3 cellular contexts compared by ENCODE assay signal in the genomic region with DNA sequence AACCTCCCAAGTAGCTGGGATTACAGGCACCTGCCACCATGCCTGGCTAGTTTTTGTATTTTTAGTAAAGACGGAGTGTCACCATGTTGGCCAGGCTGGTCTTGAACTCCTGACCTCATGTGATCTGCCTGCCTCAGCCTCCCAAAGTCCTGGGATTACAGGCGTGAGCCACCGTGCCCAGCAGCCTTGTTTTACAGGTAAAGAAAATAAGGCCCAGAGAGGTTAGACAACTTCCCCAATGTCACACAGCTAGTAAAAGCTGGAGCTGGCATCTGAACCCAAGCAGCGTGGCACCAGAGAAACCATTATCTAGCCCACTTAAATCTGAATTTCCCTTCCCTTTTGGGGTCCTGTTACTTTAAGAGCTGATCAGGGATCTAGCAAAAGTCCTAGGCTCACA. TPM values are rescaled to one million over a fixed set of nuclear protein-coding genes. Genes with fewer than 3 reads are reported as not detected.
"Had no signal": no experiment of that assay in that cellular context is flagged by ENCODE, and none has a peak within 500 bp of the region (broad histone marks: within the 10 kb centered on the region; RNA-seq: fewer than 3 reads in every experiment).

No MANE protein-coding gene starts in this region.

RNA-seq across cellular contexts. Expression of gene EMP2, which starts 20.6 kb away (rescaled TPM):
- total RNA-seq: activated CD4-positive, alpha-beta memory T cell treated with anti-CD3 and anti-CD28 coated beads, Interleukin-2, amount 10 ng/mL, durations not matched to agents 7 days and 5 days; activated CD8-positive, alpha-beta memory T cell treated with anti-CD3 and anti-CD28 coated beads, Interleukin-2, amount 10 ng/mL, durations not matched to agents 7 days and 5 days; naive thymus-derived CD4-positive, alpha-beta T cell had no signal
- polyA plus RNA-seq: naive thymus-derived CD4-positive, alpha-beta T cell had no signal
